18 cellular contexts compared by ENCODE assay signal in the genomic region with DNA sequence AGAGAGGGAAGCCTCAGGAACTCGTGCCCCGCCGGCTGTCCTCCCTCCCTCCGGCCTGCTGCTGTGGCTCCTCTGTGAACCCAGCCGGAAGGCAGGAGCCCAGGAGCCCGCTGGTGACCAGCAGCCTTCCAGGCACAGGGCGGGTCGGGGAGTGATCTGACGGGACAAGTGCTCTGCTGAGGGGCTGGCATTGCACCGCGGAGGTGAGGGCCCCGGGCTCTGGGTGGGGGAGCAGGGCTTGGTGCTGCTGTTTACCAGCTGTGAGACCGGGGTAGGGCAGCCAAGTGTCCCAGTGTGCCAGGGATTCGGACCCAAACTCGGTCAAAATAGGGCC. TPM values are rescaled to one million over a fixed set of nuclear protein-coding genes. Genes with fewer than 3 reads are reported as not detected.
"Had no signal": no experiment of that assay in that cellular context is flagged by ENCODE, and none has a peak within 500 bp of the region (broad histone marks: within the 10 kb centered on the region; RNA-seq: fewer than 3 reads in every experiment).

No MANE protein-coding gene starts in this region.

- H3K27me3 ChIP-seq: hepatocyte, sigmoid colon had no signal

- H3K36me3 Mint-ChIP-seq: activated naive CD4-positive, alpha-beta T cell treated with anti-CD3 and anti-CD28 coated beads, Interleukin-2, amount 10 ng/mL, durations not matched to agents 7 days and 5 days had no signal

- FAIRE-seq: TTC549 had no signal

- H3K4me2 ChIP-seq: hepatocyte had no signal

- ATAC-seq: activated T-helper 17 cell treated with anti-CD3 and anti-CD28 coated beads, Interleukin-2, amount 50 U/mL, for 72 hours; effector memory CD8-positive, alpha-beta T cell; stimulated activated naive CD8-positive, alpha-beta T cell treated with anti-CD3 and anti-CD28 coated beads, Interleukin-15, Interleukin-2, amounts not matched to agents 100 U/mL and 50 U/mL, for 24 hours had no signal

- DNase-seq: activated CD4-positive, alpha-beta T cell treated with anti-CD3 and anti-CD28 coated beads, Interleukin-2, amount 50 U/mL, for 1 hour; activated CD4-positive, CD25-positive, alpha-beta regulatory T cell; activated naive CD4-positive, alpha-beta T cell treated with anti-CD3 and anti-CD28 coated beads, Interleukin-2, amount 10 ng/mL, durations not matched to agents 7 days and 5 days; activated T-cell treated with anti-CD3 and anti-CD28 coated beads for 4 hours; effector memory CD8-positive, alpha-beta T cell; sigmoid colon; stimulated activated CD4-positive, alpha-beta T cell treated with anti-CD3 and anti-CD28 coated beads, Interleukin-12 subunit alpha, Interleukin-12 subunit beta, amount 100 ng/mL, for 4 hours; stimulated activated naive CD8-positive, alpha-beta T cell treated with anti-CD3 and anti-CD28 coated beads, Interleukin-15, Interleukin-2, amounts not matched to agents 100 U/mL and 50 U/mL, for 24 hours had no signal

- H3K9me3 Mint-ChIP-seq: activated naive CD4-positive, alpha-beta T cell treated with anti-CD3 and anti-CD28 coated beads, Interleukin-2, amount 10 ng/mL, durations not matched to agents 7 days and 5 days; activated T-helper 17 cell treated with anti-CD3 and anti-CD28 coated beads, Interleukin-2, amount 50 U/mL, for 72 hours; central memory CD8-positive, alpha-beta T cell; effector memory CD8-positive, alpha-beta T cell had no signal

- H3K79me2 ChIP-seq: hepatocyte had no signal

- H3K4me3 ChIP-seq: hepatocyte, sigmoid colon, thoracic aorta had no signal

- H2AFZ ChIP-seq: hepatocyte had no signal

- H3K27ac Mint-ChIP-seq: activated naive CD4-positive, alpha-beta T cell treated with anti-CD3 and anti-CD28 coated beads, Interleukin-2, amount 10 ng/mL, durations not matched to agents 7 days and 5 days; activated T-helper 17 cell treated with anti-CD3 and anti-CD28 coated beads, Interleukin-2, amount 50 U/mL, for 72 hours; effector memory CD8-positive, alpha-beta T cell had no signal

- H3K27me3 Mint-ChIP-seq: activated T-helper 17 cell treated with anti-CD3 and anti-CD28 coated beads, Interleukin-2, amount 50 U/mL, for 72 hours; central memory CD8-positive, alpha-beta T cell had no signal

- H3K9me3 ChIP-seq: sigmoid colon, thoracic aorta had no signal

- H3K4me3 Mint-ChIP-seq: activated naive CD4-positive, alpha-beta T cell treated with anti-CD3 and anti-CD28 coated beads, Interleukin-2, amount 10 ng/mL, durations not matched to agents 7 days and 5 days; activated T-helper 17 cell treated with anti-CD3 and anti-CD28 coated beads, Interleukin-2, amount 50 U/mL, for 72 hours; central memory CD8-positive, alpha-beta T cell had no signal

- H3K27ac ChIP-seq: epithelial cell of prostate, hepatocyte, thoracic aorta had no signal

- H3K36me3 ChIP-seq: sigmoid colon, thoracic aorta had no signal

RNA-seq across cellular contexts. Expression of a gene that starts 53.3 kb away (rescaled TPM):
- total RNA-seq: activated CD8-positive, alpha-beta memory T cell treated with anti-CD3 and anti-CD28 coated beads for 36 hours; activated T-helper 17 cell treated with anti-CD3 and anti-CD28 coated beads, Interleukin-2, amount 50 U/mL, for 72 hours; lung microvascular endothelial cell; mononuclear cell; pulmonary artery endothelial cell had no signal
